ENCODE assay signal across 7 cellular contexts in the genomic region with DNA sequence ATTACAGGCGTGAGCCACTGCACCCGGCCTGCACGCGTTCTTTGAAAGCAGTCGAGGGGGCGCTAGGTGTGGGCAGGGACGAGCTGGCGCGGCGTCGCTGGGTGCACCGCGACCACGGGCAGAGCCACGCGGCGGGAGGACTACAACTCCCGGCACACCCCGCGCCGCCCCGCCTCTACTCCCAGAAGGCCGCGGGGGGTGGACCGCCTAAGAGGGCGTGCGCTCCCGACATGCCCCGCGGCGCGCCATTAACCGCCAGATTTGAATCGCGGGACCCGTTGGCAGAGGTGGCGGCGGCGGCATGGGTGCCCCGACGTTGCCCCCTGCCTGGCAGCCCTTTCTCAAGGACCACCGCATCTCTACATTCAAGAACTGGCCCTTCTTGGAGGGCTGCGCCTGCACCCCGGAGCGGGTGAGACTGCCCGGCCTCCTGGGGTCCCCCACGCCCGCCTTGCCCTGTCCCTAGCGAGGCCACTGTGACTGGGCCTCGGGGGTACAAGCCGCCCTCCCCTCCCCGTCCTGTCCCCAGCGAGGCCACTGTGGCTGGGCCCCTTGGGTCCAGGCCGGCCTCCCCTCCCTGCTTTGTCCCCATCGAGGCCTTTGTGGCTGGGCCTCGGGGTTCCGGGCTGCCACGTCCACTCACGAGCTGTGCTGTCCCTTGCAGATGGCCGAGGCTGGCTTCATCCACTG. TPM values are rescaled to one million over a fixed set of nuclear protein-coding genes. Genes with fewer than 3 reads are reported as not detected.
DNase-seq lines count a peak whose midpoint lies in the region; ATAC-seq, FAIRE-seq and TF ChIP-seq lines count a peak whose summit lies in the region.

A gene (plus strand): TSS at position 238 of the 690 bp plus-strand sequence. CDS start 64 bp downstream, at position 302.

- no peak for FAIRE-seq in bronchial epithelial cell (lab: Jason Lieb, UNC)

- intact Hi-C loops in spleen (cut with DNase I; ENCODE audit: low total_unique reads): no loop called here

- H3K9me3 ChIP-seq in spleen: no peaks in the 10 kb centered on the region

- H3K4me3 ChIP-seq in WI38 (ENCODE audit: low read depth, low read length) (peak within 1 kb of the TSS; percentile 63), bronchial epithelial cell (ENCODE audit: low read depth, low read length) (peak within 1 kb of the TSS; percentile 70), spleen (peak within 1 kb of the TSS; percentile 27 to 73 (median 48))

- TF ChIP-seq POLR2A in GM18526 (IDR thresholded peaks at IDR 0.05; ENCODE audit: extremely low read depth, insufficient read length) (peak; percentile 62), spleen (IDR thresholded peaks at IDR 0.05) (no peak)

- peak; percentile 89 for ATAC-seq in HG03175 (IDR thresholded peaks at IDR 0.05; ENCODE audit: unreplicated experiment)

- TF ChIP-seq CTCF in WI38 (IDR thresholded peaks at IDR 0.05; ENCODE audit: low read depth, low read length) (no peak), bronchial epithelial cell (IDR thresholded peaks at IDR 0.05; ENCODE audit: insufficient read depth, low read length, severe bottlenecking) (no peak), spleen (IDR thresholded peaks at IDR 0.05 in 8 of 11, conservative IDR thresholded peaks at IDR 0.05 in 3 of 11) (no peak)

- DNase-seq in NCI-H345 (lab: John Stamatoyannopoulos, UW): peak; percentile 96
- DNase-seq in bronchial epithelial cell (ENCODE audit: low read depth): peak; percentile 38
- peak; percentile 86 for DNase-seq in inferior parietal cortex (ENCODE audit: extremely low spot score)
- DNase-seq in spleen: peak; percentile 97

- H3K27ac ChIP-seq in spleen: peak within 1 kb of the TSS in 2 of 8 donors; percentile 26 to 61

- H3K36me3 ChIP-seq in bronchial epithelial cell (ENCODE audit: control insufficient read depth, insufficient read depth, low read length): no peaks in the 10 kb centered on the region
- H3K36me3 ChIP-seq in spleen: peaks cover 0 to 15% (median 0%) of the 10 kb centered on the region in 6 donors

- H3K27me3 ChIP-seq in bronchial epithelial cell (ENCODE audit: control insufficient read depth, insufficient read depth, low read length) (no peaks in the 10 kb centered on the region), spleen (replicated peaks in 1 of 7) (no peaks in the 10 kb centered on the region)

- 0 to 2% (median 1%) methylated on average over 16 to 60 of the region's 60 CpGs for WGBS in spleen, 5 donors

- peaks cover 6 to 25% (median 14%) of the 10 kb centered on the region in 6 donors for H3K4me1 ChIP-seq in spleen

RNA-seq across cellular contexts. Expression of the gene that starts here (rescaled TPM):
- 0.53 and 3.1 TPM in 2 replicates for total RNA-seq in bronchial epithelial cell
- total RNA-seq in spleen: 10 to 100 TPM in 1 of 7 donors, 1 to 10 TPM in 6; 2.3 to 11.9 (median 6.2) TPM
- 10 to 100 TPM in 1 of 3 donors, 1 to 10 TPM in 2; 2.1 to 11.3 (median 7.2) TPM for polyA plus RNA-seq in spleen

Comparison
In these comparisons a context has a peak if more than half of its experiments do, and no peak if none do; other contexts are left out.
1. DNase-seq: peak in every context shown above with its lines; median percentile 97 in spleen; 96 in NCI-H345; 86 in inferior parietal cortex; 38 in bronchial epithelial cell.